1 cellular context compared by ENCODE assay signal in the genomic region with DNA sequence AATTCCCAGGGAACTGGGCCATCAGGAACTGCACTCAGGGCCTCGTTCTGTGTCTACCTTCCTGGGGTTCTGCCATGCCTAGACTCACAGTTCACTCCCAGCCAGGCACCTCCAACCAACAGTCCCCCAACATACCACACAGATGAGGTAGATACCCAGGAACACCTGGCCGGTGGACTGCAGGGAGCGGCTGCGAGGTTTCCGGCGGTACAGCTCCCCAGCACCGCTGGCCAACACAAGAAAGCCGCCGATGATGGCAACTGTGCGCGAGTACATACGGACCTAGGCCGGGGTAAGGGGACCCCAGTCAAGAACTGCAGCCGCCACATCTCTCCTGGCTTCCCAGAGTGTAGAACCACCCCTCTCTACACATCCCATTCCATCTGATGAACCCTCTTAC.
TF ChIP-seq lines count a peak whose summit lies in the region.

No MANE protein-coding gene starts in this region.

TF ChIP-seq in WTC11, 78 proteins besides CTCF, POLR2A, EP300 and RAD21:
- no peak for TF ChIP-seq GTF2I (CRISPR knock-in tag; conservative IDR thresholded peaks at IDR 0.05)
- TF ChIP-seq SP1 (CRISPR knock-in tag; conservative IDR thresholded peaks at IDR 0.05): no peak
- TF ChIP-seq AR (CRISPR knock-in tag; IDR thresholded peaks at IDR 0.05): no peak
- no peak for TF ChIP-seq ZNF138 (CRISPR knock-in tag; conservative IDR thresholded peaks at IDR 0.05)
- no peak for TF ChIP-seq ZNF219 (CRISPR knock-in tag; IDR thresholded peaks at IDR 0.05; ENCODE audit: borderline replicate concordance)
- TF ChIP-seq NR1H2 (CRISPR knock-in tag; IDR thresholded peaks at IDR 0.05): no peak
- no peak for TF ChIP-seq FOXP1 (CRISPR knock-in tag; IDR thresholded peaks at IDR 0.05; ENCODE audit: borderline replicate concordance)
- TF ChIP-seq CREM (CRISPR knock-in tag; IDR thresholded peaks at IDR 0.05): no peak
- no peak for TF ChIP-seq TCF7 (CRISPR knock-in tag; IDR thresholded peaks at IDR 0.05; ENCODE audit: low read depth)
- no peak for TF ChIP-seq CREB1 (CRISPR knock-in tag; IDR thresholded peaks at IDR 0.05)
- no peak for TF ChIP-seq IRF2 (CRISPR knock-in tag; IDR thresholded peaks at IDR 0.05; ENCODE audit: borderline replicate concordance, low read depth)
- no peak for TF ChIP-seq HMGA2 (CRISPR knock-in tag; IDR thresholded peaks at IDR 0.05)
- TF ChIP-seq, protein P1, sequence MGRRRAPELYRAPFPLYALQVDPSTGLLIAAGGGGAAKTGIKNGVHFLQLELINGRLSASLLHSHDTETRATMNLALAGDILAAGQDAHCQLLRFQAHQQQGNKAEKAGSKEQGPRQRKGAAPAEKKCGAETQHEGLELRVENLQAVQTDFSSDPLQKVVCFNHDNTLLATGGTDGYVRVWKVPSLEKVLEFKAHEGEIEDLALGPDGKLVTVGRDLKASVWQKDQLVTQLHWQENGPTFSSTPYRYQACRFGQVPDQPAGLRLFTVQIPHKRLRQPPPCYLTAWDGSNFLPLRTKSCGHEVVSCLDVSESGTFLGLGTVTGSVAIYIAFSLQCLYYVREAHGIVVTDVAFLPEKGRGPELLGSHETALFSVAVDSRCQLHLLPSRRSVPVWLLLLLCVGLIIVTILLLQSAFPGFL (CRISPR knock-in tag; IDR thresholded peaks at IDR 0.05; ENCODE audit: borderline replicate concordance): no peak
